2 cellular contexts compared by ENCODE assay signal in the genomic region with DNA sequence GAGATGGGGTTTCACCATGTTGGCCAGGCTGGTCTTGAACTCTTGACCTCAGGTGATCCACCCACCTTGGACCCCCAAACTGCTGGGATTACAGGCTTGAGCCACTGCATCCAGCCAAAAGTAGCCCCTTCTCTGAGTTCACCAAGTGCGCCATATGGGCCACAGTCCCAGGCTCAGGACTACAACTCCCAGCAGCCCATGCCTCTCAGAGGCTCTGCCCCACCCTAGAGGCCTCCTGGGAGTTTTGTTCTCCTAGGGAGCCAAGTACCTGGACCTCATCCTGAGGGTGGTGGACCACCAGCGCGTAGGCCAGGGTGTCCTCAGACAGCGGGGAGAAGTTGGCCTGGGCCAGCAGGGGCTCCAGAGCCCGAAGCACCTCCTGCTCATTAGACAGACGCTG.
A peak's percentile ranks its signal among the peaks of the same experiment; 100 is the strongest.
TF ChIP-seq lines count a peak whose summit lies in the region.

No MANE protein-coding gene starts in this region.

TF ChIP-seq in HEK293, 187 proteins besides CTCF, POLR2A, EP300 and RAD21 (continues in another document):
- TF ChIP-seq BCL6B (tag by site-specific recombination; IDR thresholded peaks at IDR 0.05) (no peak), ZNF843 (tag by site-specific recombination; IDR thresholded peaks at IDR 0.05) (no peak), ZBTB17 (tag by site-specific recombination; IDR thresholded peaks at IDR 0.05) (0 out of 2 replicates have a peak, but pooled peaks have one; percentile 24), ZNF146 (tag by site-specific recombination; IDR thresholded peaks at IDR 0.05) (no peak), ZNF571 (tag by site-specific recombination; IDR thresholded peaks at IDR 0.05) (no peak), KLF7 (tag by site-specific recombination; IDR thresholded peaks at IDR 0.05; ENCODE audit: borderline replicate concordance) (no peak), REPIN1 (tag by site-specific recombination; IDR thresholded peaks at IDR 0.05; ENCODE audit: low read depth) (no peak), ZNF366 (tag by site-specific recombination; conservative IDR thresholded peaks at IDR 0.05) (no peak), ZBTB49 (tag by site-specific recombination; IDR thresholded peaks at IDR 0.05; ENCODE audit: low read depth) (no peak), ZNF707 (tag by site-specific recombination; IDR thresholded peaks at IDR 0.05) (no peak), ZNF23 (tag by site-specific recombination; IDR thresholded peaks at IDR 0.05; ENCODE audit: borderline replicate concordance) (no peak), ZNF76 (tag by site-specific recombination; IDR thresholded peaks at IDR 0.05; ENCODE audit: borderline replicate concordance, low read depth) (peak; percentile 66; the same call in 1 of the 2 replicates), ZNF664 (tag by site-specific recombination; IDR thresholded peaks at IDR 0.05) (no peak)
- TF ChIP-seq, protein P1, sequence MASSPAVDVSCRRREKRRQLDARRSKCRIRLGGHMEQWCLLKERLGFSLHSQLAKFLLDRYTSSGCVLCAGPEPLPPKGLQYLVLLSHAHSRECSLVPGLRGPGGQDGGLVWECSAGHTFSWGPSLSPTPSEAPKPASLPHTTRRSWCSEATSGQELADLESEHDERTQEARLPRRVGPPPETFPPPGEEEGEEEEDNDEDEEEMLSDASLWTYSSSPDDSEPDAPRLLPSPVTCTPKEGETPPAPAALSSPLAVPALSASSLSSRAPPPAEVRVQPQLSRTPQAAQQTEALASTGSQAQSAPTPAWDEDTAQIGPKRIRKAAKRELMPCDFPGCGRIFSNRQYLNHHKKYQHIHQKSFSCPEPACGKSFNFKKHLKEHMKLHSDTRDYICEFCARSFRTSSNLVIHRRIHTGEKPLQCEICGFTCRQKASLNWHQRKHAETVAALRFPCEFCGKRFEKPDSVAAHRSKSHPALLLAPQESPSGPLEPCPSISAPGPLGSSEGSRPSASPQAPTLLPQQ (tag by site-specific recombination; IDR thresholded peaks at IDR 0.05), result no peak
- TF ChIP-seq, protein P2, sequence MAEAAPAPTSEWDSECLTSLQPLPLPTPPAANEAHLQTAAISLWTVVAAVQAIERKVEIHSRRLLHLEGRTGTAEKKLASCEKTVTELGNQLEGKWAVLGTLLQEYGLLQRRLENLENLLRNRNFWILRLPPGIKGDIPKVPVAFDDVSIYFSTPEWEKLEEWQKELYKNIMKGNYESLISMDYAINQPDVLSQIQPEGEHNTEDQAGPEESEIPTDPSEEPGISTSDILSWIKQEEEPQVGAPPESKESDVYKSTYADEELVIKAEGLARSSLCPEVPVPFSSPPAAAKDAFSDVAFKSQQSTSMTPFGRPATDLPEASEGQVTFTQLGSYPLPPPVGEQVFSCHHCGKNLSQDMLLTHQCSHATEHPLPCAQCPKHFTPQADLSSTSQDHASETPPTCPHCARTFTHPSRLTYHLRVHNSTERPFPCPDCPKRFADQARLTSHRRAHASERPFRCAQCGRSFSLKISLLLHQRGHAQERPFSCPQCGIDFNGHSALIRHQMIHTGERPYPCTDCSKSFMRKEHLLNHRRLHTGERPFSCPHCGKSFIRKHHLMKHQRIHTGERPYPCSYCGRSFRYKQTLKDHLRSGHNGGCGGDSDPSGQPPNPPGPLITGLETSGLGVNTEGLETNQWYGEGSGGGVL (tag by site-specific recombination; IDR thresholded peaks at IDR 0.05), result no peak
- TF ChIP-seq, protein P3, sequence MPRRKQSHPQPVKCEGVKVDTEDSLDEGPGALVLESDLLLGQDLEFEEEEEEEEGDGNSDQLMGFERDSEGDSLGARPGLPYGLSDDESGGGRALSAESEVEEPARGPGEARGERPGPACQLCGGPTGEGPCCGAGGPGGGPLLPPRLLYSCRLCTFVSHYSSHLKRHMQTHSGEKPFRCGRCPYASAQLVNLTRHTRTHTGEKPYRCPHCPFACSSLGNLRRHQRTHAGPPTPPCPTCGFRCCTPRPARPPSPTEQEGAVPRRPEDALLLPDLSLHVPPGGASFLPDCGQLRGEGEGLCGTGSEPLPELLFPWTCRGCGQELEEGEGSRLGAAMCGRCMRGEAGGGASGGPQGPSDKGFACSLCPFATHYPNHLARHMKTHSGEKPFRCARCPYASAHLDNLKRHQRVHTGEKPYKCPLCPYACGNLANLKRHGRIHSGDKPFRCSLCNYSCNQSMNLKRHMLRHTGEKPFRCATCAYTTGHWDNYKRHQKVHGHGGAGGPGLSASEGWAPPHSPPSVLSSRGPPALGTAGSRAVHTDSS (tag by site-specific recombination; IDR thresholded peaks at IDR 0.05), result no peak

TF ChIP-seq in H1, 55 proteins besides CTCF, POLR2A, EP300 and RAD21:
- TF ChIP-seq SIX5 (IDR thresholded peaks at IDR 0.05; ENCODE audit: low read depth, low read length), result peak; percentile 54
- no peak for TF ChIP-seq POU5F1 (IDR thresholded peaks at IDR 0.05; ENCODE audit: low read depth, low read length)
